8 cellular contexts compared by ENCODE assay signal in the genomic region with DNA sequence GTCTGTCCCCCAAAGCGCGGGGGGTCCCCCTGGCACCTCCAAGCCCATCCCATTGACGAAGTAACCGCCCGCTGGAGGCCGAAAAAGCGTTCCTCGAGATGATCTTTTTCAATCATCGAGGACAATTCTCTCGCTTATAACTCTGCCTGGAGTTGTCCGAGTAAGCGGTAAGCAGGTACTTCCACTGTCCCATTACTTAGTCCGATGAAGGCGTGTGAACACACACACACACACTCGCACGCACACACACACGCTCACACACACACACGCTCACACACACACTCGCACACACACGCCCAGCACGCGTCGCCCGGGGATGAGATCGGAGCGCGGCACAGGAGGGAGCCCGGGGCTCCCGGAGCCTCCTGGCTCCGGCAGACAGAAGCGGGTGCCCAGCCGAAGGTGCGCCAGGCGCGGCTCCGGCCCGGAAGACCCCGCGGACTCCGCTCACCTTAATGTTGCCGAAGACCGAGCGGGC. TPM values are rescaled to one million over a fixed set of nuclear protein-coding genes. Genes with fewer than 3 reads are reported as not detected.
DNase-seq lines count a peak whose midpoint lies in the region; ATAC-seq and TF ChIP-seq lines count a peak whose summit lies in the region.

No MANE protein-coding gene starts in this region.

- intact Hi-C loops in dorsolateral prefrontal cortex (cut with DNase I): no loop called here

- H3K4me3 Mint-ChIP-seq in mesothelial cell of epicardium: peak overlapping the region; percentile 86

- H3K27ac ChIP-seq in dorsolateral prefrontal cortex: peak overlapping the region in 3 of 59 donors; percentile 18 to 27 (median 23)

- H3K27ac Mint-ChIP-seq in mesothelial cell of epicardium: peak overlapping the region; percentile 69

- H3K36me3 Mint-ChIP-seq in mesothelial cell of epicardium: no peaks in the 10 kb centered on the region

- H3K27me3 Mint-ChIP-seq in mesothelial cell of epicardium (ENCODE audit: low read depth): peaks cover 25% of the 10 kb centered on the region

- ATAC-seq in GM21423 (IDR thresholded peaks at IDR 0.05; ENCODE audit: unreplicated experiment): no peak
- ATAC-seq in HG02981 (IDR thresholded peaks at IDR 0.05; ENCODE audit: unreplicated experiment): no peak

- H3K9me3 Mint-ChIP-seq in mesothelial cell of epicardium: no peaks in the 10 kb centered on the region

- peak; percentile 36 for DNase-seq in AG10803 (ENCODE audit: low read depth)
- DNase-seq in HuH-7 (ENCODE audit: low spot score): peak; percentile 30
- no peak for DNase-seq in dorsolateral prefrontal cortex
- peak in 1 of 2 experiments; percentile 52 for DNase-seq in mesothelial cell of epicardium (ENCODE audit: low spot score in 2 of 2, unreplicated experiment in 2 of 2)
- DNase-seq in putamen (ENCODE audit: low spot score): no peak
- DNase-seq in HT-29 (ENCODE audit: low spot score): no peak

- TF ChIP-seq CTCF in AG10803 (conservative IDR thresholded peaks at IDR 0.05; ENCODE audit: low read length): no peak
- TF ChIP-seq CTCF in dorsolateral prefrontal cortex (IDR thresholded peaks at IDR 0.05 in 54 of 56, conservative IDR thresholded peaks at IDR 0.05 in 2 of 56; ENCODE audit: low read depth in 1 of 56, partially characterized antibody in 56 of 56): no peak
- TF ChIP-seq CTCF in mesothelial cell of epicardium (IDR thresholded peaks at IDR 0.05; ENCODE audit: unreplicated experiment): no peak

- peaks cover 0 to 26% (median 0%) of the 10 kb centered on the region in 45 donors for H3K27me3 ChIP-seq in dorsolateral prefrontal cortex

- H3K4me3 ChIP-seq in AG10803 (ENCODE audit: low read length) (peak overlapping the region; percentile 54), dorsolateral prefrontal cortex (peak overlapping the region; percentile 20 to 74 (median 61))

- peaks cover 32% of the 10 kb centered on the region for H3K4me1 Mint-ChIP-seq in mesothelial cell of epicardium

RNA-seq across cellular contexts. Expression of a gene that starts 0.4 kb away (rescaled TPM):
- total RNA-seq in dorsolateral prefrontal cortex (10 to 100 TPM in 3 of 120 experiments, 1 to 10 TPM in 116, under 1 TPM in 1; 0.93 to 10.5 (median 5.3) TPM), mesothelial cell of epicardium (20.5 to 25.5 TPM (median 24.1 TPM) in 3 replicates)
- not detected in 2 replicates for total RNA-seq in HT-29 (2014; rRNA removed; shearing (Covaris generic))

Comparison
In these comparisons a context has a peak if more than half of its experiments do, and no peak if none do; other contexts are left out.
1. DNase-seq: peak in AG10803 (single experiment) and HuH-7 (single experiment); none in dorsolateral prefrontal cortex (0 of 10), putamen (single experiment) and HT-29 (single experiment).